In the genomic region with DNA sequence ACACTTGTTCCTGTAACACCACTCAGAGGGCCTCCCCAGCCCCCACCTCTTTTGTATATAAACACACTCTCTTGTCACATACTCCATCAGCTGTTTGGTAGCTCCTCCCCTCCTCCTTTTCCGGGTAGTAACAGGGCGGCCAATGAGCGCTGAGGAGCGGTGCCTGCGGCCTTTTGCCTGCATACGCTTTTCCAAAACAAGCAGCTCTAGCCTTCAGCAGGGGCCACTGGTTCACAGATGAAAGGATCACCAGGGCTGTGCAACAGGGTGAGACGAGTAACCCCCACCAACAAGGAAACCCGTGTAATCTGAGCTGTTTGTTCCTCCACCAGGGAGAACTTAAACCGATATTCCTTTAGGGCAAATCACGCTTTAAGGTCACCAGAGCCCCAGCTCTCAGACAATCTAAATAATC, we compare ENCODE assay signal across 8 cellular contexts. TPM values are rescaled to one million over a fixed set of nuclear protein-coding genes. Genes with fewer than 3 reads are reported as not detected.
DNase-seq lines count a peak whose midpoint lies in the region; ATAC-seq and FAIRE-seq lines count a peak whose summit lies in the region.

No MANE protein-coding gene starts in this region.

- peak; percentile 52 for ATAC-seq in GM19043 (IDR thresholded peaks at IDR 0.05; ENCODE audit: low read depth, unreplicated experiment)
- peak; percentile 59 for ATAC-seq in HG03432 (IDR thresholded peaks at IDR 0.05; ENCODE audit: unreplicated experiment)

- FAIRE-seq in endometrium (lab: Jason Lieb, UNC) = peak; percentile 86

- DNase-seq in AML-193 (lab: John Stamatoyannopoulos, UW) (peak; percentile 51 to 53), NCI-H748 treated with DMSO at 0.1 percent for 48 hours (lab: John Stamatoyannopoulos, UW) (peak; percentile 94), mesenteric fat pad (ENCODE audit: low spot score) (peak; percentile 91)
- DNase-seq in activated CD8-positive, alpha-beta memory T cell treated with anti-CD3 and anti-CD28 coated beads for 48 hours (ENCODE audit: low read depth in 2 of 3, low spot score in 2 of 3) = peak; percentile 38 to 65 (median 41)
- peak; percentile 64 for DNase-seq in stimulated activated CD8-positive, alpha-beta memory T cell treated with anti-CD3 and anti-CD28 coated beads, Interleukin-15, amount 100 ng/mL, for 1 hour (ENCODE audit: low read depth)

RNA-seq across cellular contexts. Expression of a gene that starts 3.9 kb away (rescaled TPM):
- 117 TPM for total RNA-seq in mesenteric fat pad

Comparison
In these comparisons a context has a peak if more than half of its experiments do, and no peak if none do; other contexts are left out.
1. Peak in every context shown above with its lines: DNase-seq and ATAC-seq.
2. DNase-seq: peak in every context shown above with its lines; median percentile 94 in NCI-H748 treated with DMSO at 0.1 percent for 48 hours; 91 in mesenteric fat pad; 64 in stimulated activated CD8-positive, alpha-beta memory T cell treated with anti-CD3 and anti-CD28 coated beads, Interleukin-15, amount 100 ng/mL, for 1 hour; 52 in AML-193; 41 in activated CD8-positive, alpha-beta memory T cell treated with anti-CD3 and anti-CD28 coated beads for 48 hours.